ENCODE assay signal across 11 cellular contexts in genomic region chr11:114164546-114164945, GRCh38.
DNase-seq lines count a peak whose midpoint lies in the region; ATAC-seq and TF ChIP-seq lines count a peak whose summit lies in the region.
"Had no signal": no experiment of that assay in that cellular context is flagged by ENCODE, and none has a peak within 500 bp of the region (broad histone marks: within the 10 kb centered on the region; RNA-seq: fewer than 3 reads in every experiment).

No MANE protein-coding gene starts in this region.

- H3K4me3 ChIP-seq in duodenal mucosa (ENCODE audit: low read depth in 1 of 2, low read length in 2 of 2) (no peak overlapping the region), neural progenitor cell (no peak overlapping the region), transverse colon (no peak overlapping the region)
- H3K4me3 ChIP-seq: SJSA1 had no signal

- H3K9me3 ChIP-seq in duodenal mucosa (ENCODE audit: control insufficient read depth in 1 of 2, low read length in 2 of 2) (no peaks in the 10 kb centered on the region), neural progenitor cell (ENCODE audit: low read depth) (no peaks in the 10 kb centered on the region), transverse colon (no peaks in the 10 kb centered on the region)
- H3K9me3 ChIP-seq: SJSA1 had no signal

- H3K27ac ChIP-seq in duodenal mucosa (ENCODE audit: low read depth, low read length), result peak overlapping the region; percentile 82
- H3K27ac ChIP-seq in neural progenitor cell, result no peak overlapping the region
- peak overlapping the region; percentile 94 to 96 (median 96) for H3K27ac ChIP-seq in transverse colon
- H3K27ac ChIP-seq: SJSA1 had no signal

- POLR2A ChIA-PET in activated naive CD8-positive, alpha-beta T cell treated with anti-CD3 and anti-CD28 coated beads, Interleukin-2, amount 10 ng/mL, durations not matched to agents 7 days and 5 days (lab: Charles Lee), result no interaction called here

- peaks cover under 1% of the 10 kb centered on the region for H3F3A ChIP-seq in neural progenitor cell (ENCODE audit: low read depth)

- no peaks in the 10 kb centered on the region for H3K9me3 Mint-ChIP-seq in activated naive CD8-positive, alpha-beta T cell treated with anti-CD3 and anti-CD28 coated beads, Interleukin-2, amount 10 ng/mL, durations not matched to agents 7 days and 5 days
- H3K9me3 Mint-ChIP-seq in activated naive CD8-positive, alpha-beta T cell treated with anti-CD3 and anti-CD28 coated beads for 36 hours, result no peaks in the 10 kb centered on the region
- no peaks in the 10 kb centered on the region for H3K9me3 Mint-ChIP-seq in neural progenitor cell

- H3K79me2 ChIP-seq in neural progenitor cell (ENCODE audit: low read depth), result no peaks in the 10 kb centered on the region

- peaks cover 68 to 77% of the 10 kb centered on the region in 2 donors for H3K4me1 ChIP-seq in duodenal mucosa (ENCODE audit: control insufficient read depth in 1 of 2, insufficient read depth in 2 of 2, low read length in 2 of 2)
- peaks cover 55% of the 10 kb centered on the region for H3K4me1 ChIP-seq in neural progenitor cell
- H3K4me1 ChIP-seq in transverse colon, result peaks cover 87 to 95% (median 93%) of the 10 kb centered on the region in 4 donors

- intact Hi-C loops in transverse colon (cut with DNase I; ENCODE audit: low total_unique reads), result loop anchor here (2.0 to 5.0 kb wide), 2 partner anchors 14 to 33 kb away; no protein-coding TSS in a partner anchor

- TF ChIP-seq CTCF in neural progenitor cell (IDR thresholded peaks at IDR 0.05), result no peak
- TF ChIP-seq CTCF in transverse colon (IDR thresholded peaks at IDR 0.05), result no peak

- H3K36me3 ChIP-seq in duodenal mucosa (ENCODE audit: control insufficient read depth in 1 of 2, insufficient read depth in 2 of 2, low read length in 2 of 2) (no peaks in the 10 kb centered on the region), neural progenitor cell (no peaks in the 10 kb centered on the region), transverse colon (no peaks in the 10 kb centered on the region)
- H3K36me3 ChIP-seq: SJSA1 had no signal

- peaks cover 26% of the 10 kb centered on the region for H4K20me1 ChIP-seq in neural progenitor cell (ENCODE audit: low read depth)

- H3K4me2 ChIP-seq in neural progenitor cell, result no peak overlapping the region

- H3K27me3 Mint-ChIP-seq in activated naive CD8-positive, alpha-beta T cell treated with anti-CD3 and anti-CD28 coated beads, Interleukin-2, amount 10 ng/mL, durations not matched to agents 7 days and 5 days, result no peaks in the 10 kb centered on the region
- H3K27me3 Mint-ChIP-seq in activated naive CD8-positive, alpha-beta T cell treated with anti-CD3 and anti-CD28 coated beads for 36 hours, result no peaks in the 10 kb centered on the region
- no peaks in the 10 kb centered on the region for H3K27me3 Mint-ChIP-seq in neural progenitor cell (ENCODE audit: insufficient read depth, low read depth)

- H3K27me3 ChIP-seq in duodenal mucosa (ENCODE audit: control insufficient read depth in 1 of 2, insufficient read depth in 2 of 2, low read length in 2 of 2) (no peaks in the 10 kb centered on the region), neural progenitor cell (no peaks in the 10 kb centered on the region), transverse colon (no peaks in the 10 kb centered on the region)

- H3K4me3 Mint-ChIP-seq in activated naive CD8-positive, alpha-beta T cell treated with anti-CD3 and anti-CD28 coated beads, Interleukin-2, amount 10 ng/mL, durations not matched to agents 7 days and 5 days, result no peak overlapping the region
- H3K4me3 Mint-ChIP-seq in activated naive CD8-positive, alpha-beta T cell treated with anti-CD3 and anti-CD28 coated beads for 36 hours, result no peak overlapping the region
- H3K4me3 Mint-ChIP-seq in neural progenitor cell, result no peak overlapping the region

- in situ Hi-C loops in transverse colon (cut with MboI; ENCODE audit: low pct_ligation_motif_present in 1 of 4, low pct_unique_long_range_greater_than_20kb in 1 of 4, low sequenced_read_pairs in 3 of 4), result no loop called here

- WGBS in transverse colon (ENCODE audit: low coverage in 1 of 2), 2 donors, result 92 to 95% methylated on average over 9 of the region's 9 CpGs

- peak overlapping the region; percentile 0 for H3K27ac Mint-ChIP-seq in activated naive CD8-positive, alpha-beta T cell treated with anti-CD3 and anti-CD28 coated beads, Interleukin-2, amount 10 ng/mL, durations not matched to agents 7 days and 5 days
- H3K27ac Mint-ChIP-seq in activated naive CD8-positive, alpha-beta T cell treated with anti-CD3 and anti-CD28 coated beads for 36 hours, result no peak overlapping the region
- H3K27ac Mint-ChIP-seq in neural progenitor cell, result peak overlapping the region; percentile 35

- H3K36me3 Mint-ChIP-seq in activated naive CD8-positive, alpha-beta T cell treated with anti-CD3 and anti-CD28 coated beads, Interleukin-2, amount 10 ng/mL, durations not matched to agents 7 days and 5 days, result peaks cover 5% of the 10 kb centered on the region
- no peaks in the 10 kb centered on the region for H3K36me3 Mint-ChIP-seq in activated naive CD8-positive, alpha-beta T cell treated with anti-CD3 and anti-CD28 coated beads for 36 hours
- H3K36me3 Mint-ChIP-seq in neural progenitor cell, result peaks cover 7% of the 10 kb centered on the region

- no peak for TF ChIP-seq EP300 in transverse colon (IDR thresholded peaks at IDR 0.05; ENCODE audit: low read depth)

- H2AFZ ChIP-seq in neural progenitor cell (replicated peaks), result no peak overlapping the region

- H3K4me1 Mint-ChIP-seq in activated naive CD8-positive, alpha-beta T cell treated with anti-CD3 and anti-CD28 coated beads, Interleukin-2, amount 10 ng/mL, durations not matched to agents 7 days and 5 days, result peaks cover 64% of the 10 kb centered on the region
- H3K4me1 Mint-ChIP-seq in activated naive CD8-positive, alpha-beta T cell treated with anti-CD3 and anti-CD28 coated beads for 36 hours, result peaks cover 77% of the 10 kb centered on the region
- H3K4me1 Mint-ChIP-seq in neural progenitor cell, result peaks cover 93% of the 10 kb centered on the region

- no peak for ATAC-seq in activated naive CD8-positive, alpha-beta T cell treated with anti-CD3 and anti-CD28 coated beads, Interleukin-2, amount 10 ng/mL, durations not matched to agents 7 days and 5 days (ENCODE audit: low read depth)

- no peak for TF ChIP-seq POLR2A in transverse colon (IDR thresholded peaks at IDR 0.05)

- no peak for DNase-seq in activated naive CD8-positive, alpha-beta T cell treated with anti-CD3 and anti-CD28 coated beads, Interleukin-2, amount 10 ng/mL, durations not matched to agents 7 days and 5 days
- DNase-seq in activated naive CD8-positive, alpha-beta T cell treated with anti-CD3 and anti-CD28 coated beads for 36 hours, result no peak
- no peak for DNase-seq in neural progenitor cell (ENCODE audit: low spot score)
- no peak for DNase-seq in transverse colon
- DNase-seq in middle frontal gyrus (ENCODE audit: extremely low spot score, low spot score), result no peak
- DNase-seq in retina, result no peak
- DNase-seq in inferior parietal cortex (ENCODE audit: extremely low spot score), result no peak
- DNase-seq: activated CD4-positive, alpha-beta T cell treated with anti-CD3 and anti-CD28 coated beads for 4 hours; NCI-H526 treated with DMSO at 0.1 percent for 48 hours had no signal

- no peak overlapping the region for H3K9ac ChIP-seq in duodenal mucosa (ENCODE audit: low read depth in 1 of 2, low read length in 2 of 2)
- H3K9ac ChIP-seq in neural progenitor cell, result no peak overlapping the region
